Comparison of ENCODE assay signal across 1 cellular context in the genomic region with DNA sequence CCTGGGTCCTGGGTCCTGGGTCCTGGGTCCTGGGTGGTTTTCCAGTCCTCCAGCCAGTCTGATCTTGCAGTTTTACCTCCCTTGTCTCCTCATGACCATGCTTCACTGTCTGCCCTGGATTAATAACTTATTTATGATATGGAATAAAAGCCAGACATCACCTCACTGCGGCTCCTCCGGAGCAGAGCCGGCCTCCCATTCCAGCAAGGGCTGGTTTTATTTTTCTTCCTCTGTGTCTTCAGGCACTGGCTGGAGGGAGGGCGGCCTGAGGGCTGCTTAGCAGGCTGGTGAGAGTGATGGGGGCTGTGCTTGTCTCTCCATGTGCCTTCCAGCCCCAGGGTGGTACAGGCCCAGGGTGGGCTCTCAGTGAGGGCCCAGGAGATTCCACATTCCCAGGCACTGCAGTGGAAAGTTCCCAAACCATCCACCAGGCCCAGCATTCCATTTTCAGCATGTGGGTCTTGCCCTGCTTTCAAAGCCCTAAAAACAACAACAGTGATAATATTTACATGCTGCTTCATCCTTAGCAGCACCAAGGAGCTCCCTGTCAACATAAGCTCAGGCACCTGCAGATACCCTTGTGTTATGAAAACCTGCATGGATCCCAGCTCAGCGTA.
TF ChIP-seq lines count a peak whose summit lies in the region.

No MANE protein-coding gene starts in this region.

TF ChIP-seq in GM23338, 12 proteins besides CTCF, POLR2A, EP300 and RAD21 (continued from another document):
- TF ChIP-seq, protein P1, sequence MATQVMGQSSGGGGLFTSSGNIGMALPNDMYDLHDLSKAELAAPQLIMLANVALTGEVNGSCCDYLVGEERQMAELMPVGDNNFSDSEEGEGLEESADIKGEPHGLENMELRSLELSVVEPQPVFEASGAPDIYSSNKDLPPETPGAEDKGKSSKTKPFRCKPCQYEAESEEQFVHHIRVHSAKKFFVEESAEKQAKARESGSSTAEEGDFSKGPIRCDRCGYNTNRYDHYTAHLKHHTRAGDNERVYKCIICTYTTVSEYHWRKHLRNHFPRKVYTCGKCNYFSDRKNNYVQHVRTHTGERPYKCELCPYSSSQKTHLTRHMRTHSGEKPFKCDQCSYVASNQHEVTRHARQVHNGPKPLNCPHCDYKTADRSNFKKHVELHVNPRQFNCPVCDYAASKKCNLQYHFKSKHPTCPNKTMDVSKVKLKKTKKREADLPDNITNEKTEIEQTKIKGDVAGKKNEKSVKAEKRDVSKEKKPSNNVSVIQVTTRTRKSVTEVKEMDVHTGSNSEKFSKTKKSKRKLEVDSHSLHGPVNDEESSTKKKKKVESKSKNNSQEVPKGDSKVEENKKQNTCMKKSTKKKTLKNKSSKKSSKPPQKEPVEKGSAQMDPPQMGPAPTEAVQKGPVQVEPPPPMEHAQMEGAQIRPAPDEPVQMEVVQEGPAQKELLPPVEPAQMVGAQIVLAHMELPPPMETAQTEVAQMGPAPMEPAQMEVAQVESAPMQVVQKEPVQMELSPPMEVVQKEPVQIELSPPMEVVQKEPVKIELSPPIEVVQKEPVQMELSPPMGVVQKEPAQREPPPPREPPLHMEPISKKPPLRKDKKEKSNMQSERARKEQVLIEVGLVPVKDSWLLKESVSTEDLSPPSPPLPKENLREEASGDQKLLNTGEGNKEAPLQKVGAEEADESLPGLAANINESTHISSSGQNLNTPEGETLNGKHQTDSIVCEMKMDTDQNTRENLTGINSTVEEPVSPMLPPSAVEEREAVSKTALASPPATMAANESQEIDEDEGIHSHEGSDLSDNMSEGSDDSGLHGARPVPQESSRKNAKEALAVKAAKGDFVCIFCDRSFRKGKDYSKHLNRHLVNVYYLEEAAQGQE (IDR thresholded peaks at IDR 0.05; ENCODE audit: unreplicated experiment), result no peak
- no peak for TF ChIP-seq EZH2phosphoT487 (IDR thresholded peaks at IDR 0.05; ENCODE audit: unreplicated experiment)
- no peak for TF ChIP-seq STAT1 (IDR thresholded peaks at IDR 0.05; ENCODE audit: unreplicated experiment)
- TF ChIP-seq, protein P2, sequence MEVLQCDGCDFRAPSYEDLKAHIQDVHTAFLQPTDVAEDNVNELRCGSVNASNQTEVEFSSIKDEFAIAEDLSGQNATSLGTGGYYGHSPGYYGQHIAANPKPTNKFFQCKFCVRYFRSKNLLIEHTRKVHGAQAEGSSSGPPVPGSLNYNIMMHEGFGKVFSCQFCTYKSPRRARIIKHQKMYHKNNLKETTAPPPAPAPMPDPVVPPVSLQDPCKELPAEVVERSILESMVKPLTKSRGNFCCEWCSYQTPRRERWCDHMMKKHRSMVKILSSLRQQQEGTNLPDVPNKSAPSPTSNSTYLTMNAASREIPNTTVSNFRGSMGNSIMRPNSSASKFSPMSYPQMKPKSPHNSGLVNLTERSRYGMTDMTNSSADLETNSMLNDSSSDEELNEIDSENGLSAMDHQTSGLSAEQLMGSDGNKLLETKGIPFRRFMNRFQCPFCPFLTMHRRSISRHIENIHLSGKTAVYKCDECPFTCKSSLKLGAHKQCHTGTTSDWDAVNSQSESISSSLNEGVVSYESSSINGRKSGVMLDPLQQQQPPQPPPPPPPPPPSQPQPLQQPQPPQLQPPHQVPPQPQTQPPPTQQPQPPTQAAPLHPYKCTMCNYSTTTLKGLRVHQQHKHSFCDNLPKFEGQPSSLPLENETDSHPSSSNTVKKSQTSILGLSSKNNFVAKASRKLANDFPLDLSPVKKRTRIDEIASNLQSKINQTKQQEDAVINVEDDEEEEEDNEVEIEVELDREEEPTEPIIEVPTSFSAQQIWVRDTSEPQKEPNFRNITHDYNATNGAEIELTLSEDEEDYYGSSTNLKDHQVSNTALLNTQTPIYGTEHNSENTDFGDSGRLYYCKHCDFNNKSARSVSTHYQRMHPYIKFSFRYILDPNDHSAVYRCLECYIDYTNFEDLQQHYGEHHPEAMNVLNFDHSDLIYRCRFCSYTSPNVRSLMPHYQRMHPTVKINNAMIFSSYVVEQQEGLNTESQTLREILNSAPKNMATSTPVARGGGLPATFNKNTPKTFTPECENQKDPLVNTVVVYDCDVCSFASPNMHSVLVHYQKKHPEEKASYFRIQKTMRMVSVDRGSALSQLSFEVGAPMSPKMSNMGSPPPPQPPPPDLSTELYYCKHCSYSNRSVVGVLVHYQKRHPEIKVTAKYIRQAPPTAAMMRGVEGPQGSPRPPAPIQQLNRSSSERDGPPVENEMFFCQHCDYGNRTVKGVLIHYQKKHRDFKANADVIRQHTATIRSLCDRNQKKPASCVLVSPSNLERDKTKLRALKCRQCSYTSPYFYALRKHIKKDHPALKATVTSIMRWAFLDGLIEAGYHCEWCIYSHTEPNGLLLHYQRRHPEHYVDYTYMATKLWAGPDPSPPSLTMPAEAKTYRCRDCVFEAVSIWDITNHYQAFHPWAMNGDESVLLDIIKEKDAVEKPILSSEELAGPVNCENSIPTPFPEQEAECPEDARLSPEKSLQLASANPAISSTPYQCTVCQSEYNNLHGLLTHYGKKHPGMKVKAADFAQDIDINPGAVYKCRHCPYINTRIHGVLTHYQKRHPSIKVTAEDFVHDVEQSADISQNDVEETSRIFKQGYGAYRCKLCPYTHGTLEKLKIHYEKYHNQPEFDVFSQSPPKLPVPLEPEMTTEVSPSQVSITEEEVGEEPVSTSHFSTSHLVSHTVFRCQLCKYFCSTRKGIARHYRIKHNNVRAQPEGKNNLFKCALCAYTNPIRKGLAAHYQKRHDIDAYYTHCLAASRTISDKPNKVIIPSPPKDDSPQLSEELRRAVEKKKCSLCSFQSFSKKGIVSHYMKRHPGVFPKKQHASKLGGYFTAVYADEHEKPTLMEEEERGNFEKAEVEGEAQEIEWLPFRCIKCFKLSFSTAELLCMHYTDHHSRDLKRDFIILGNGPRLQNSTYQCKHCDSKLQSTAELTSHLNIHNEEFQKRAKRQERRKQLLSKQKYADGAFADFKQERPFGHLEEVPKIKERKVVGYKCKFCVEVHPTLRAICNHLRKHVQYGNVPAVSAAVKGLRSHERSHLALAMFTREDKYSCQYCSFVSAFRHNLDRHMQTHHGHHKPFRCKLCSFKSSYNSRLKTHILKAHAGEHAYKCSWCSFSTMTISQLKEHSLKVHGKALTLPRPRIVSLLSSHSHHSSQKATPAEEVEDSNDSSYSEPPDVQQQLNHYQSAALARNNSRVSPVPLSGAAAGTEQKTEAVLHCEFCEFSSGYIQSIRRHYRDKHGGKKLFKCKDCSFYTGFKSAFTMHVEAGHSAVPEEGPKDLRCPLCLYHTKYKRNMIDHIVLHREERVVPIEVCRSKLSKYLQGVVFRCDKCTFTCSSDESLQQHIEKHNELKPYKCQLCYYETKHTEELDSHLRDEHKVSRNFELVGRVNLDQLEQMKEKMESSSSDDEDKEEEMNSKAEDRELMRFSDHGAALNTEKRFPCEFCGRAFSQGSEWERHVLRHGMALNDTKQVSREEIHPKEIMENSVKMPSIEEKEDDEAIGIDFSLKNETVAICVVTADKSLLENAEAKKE (CRISPR knock-in tag; IDR thresholded peaks at IDR 0.05), result no peak
- TF ChIP-seq ETS1 (IDR thresholded peaks at IDR 0.05), result no peak
- TF ChIP-seq EZH2 (IDR thresholded peaks at IDR 0.05; ENCODE audit: low read depth, unreplicated experiment), result no peak
- no peak for TF ChIP-seq JUNB (IDR thresholded peaks at IDR 0.05; ENCODE audit: unreplicated experiment)
- TF ChIP-seq NANOG (IDR thresholded peaks at IDR 0.05; ENCODE audit: borderline replicate concordance), result no peak
- no peak for TF ChIP-seq POLR2AphosphoS5 (IDR thresholded peaks at IDR 0.05; ENCODE audit: low read depth)
